ENCODE assay signal across 8 cellular contexts in the genomic region with DNA sequence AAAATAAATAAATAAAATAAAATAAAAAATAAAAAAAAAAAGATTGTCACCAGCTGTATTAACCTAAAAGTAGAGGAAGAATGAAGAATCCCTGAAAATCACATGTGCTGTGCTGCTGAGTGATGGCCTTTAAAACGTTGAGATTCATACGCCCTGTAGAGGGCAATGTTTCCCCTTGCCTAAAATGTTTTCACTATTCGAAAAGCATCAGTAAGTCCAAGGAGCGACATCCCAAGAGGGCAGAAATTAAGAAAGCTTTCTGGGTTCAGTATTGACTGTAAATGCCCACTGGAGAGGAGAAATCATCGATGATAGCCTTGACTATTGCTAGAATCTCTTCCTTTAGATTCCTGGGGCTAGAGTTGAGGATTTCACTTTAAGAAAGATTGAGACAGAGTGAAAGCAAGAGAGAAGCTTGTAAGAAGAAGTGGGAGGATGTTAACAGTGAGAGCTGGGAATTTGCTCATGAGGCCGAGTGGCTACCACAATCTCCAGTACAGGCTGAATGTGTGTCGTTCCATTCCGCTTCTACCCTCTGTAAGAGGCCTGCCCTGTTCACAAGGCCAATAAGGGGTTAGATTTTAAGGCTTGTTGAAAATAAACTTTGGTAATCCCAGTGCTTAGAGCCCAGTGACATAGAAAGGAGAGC.
DNase-seq lines count a peak whose midpoint lies in the region; ATAC-seq and TF ChIP-seq lines count a peak whose summit lies in the region.

No MANE protein-coding gene starts in this region.

- H3K9me3 ChIP-seq in HCT116 (ENCODE audit: control insufficient read depth in 1 of 2, insufficient read depth in 1 of 2, low read depth in 1 of 2, low read length in 2 of 2) (no peaks in the 10 kb centered on the region), psoas muscle (no peaks in the 10 kb centered on the region)

- no peaks in the 10 kb centered on the region for H3K9me2 ChIP-seq in HCT116 (ENCODE audit: insufficient read depth)

- peak overlapping the region; percentile 39 for H3K4me2 ChIP-seq in HCT116 (ENCODE audit: low read length)

- WGBS in psoas muscle, 3 donors = 20 to 30% (median 22%) methylated on average over 8 of the region's 8 CpGs

- H3K4me1 Mint-ChIP-seq in activated CD4-positive, alpha-beta T cell treated with anti-CD3 and anti-CD28 coated beads, Interleukin-2, amount 10 ng/mL, durations not matched to agents 7 days and 5 days = peaks cover 6% of the 10 kb centered on the region
- H3K4me1 Mint-ChIP-seq in activated B cell treated with CpG ODN at 0.5 μM for 24 hours = peaks cover 20% of the 10 kb centered on the region

- H3K27ac ChIP-seq in HCT116 (ENCODE audit: low read depth, low read length) (no peak overlapping the region), psoas muscle (peak overlapping the region; percentile 16)

- H3K27ac Mint-ChIP-seq in activated CD4-positive, alpha-beta T cell treated with anti-CD3 and anti-CD28 coated beads, Interleukin-2, amount 10 ng/mL, durations not matched to agents 7 days and 5 days = no peak overlapping the region
- peak overlapping the region; percentile 69 for H3K27ac Mint-ChIP-seq in activated B cell treated with CpG ODN at 0.5 μM for 24 hours

- BruUV-seq in HCT116 (replicated peaks; lab: Mats Ljungman, UMichigan) = no TSS peak

- peak; percentile 65 to 84 (median 78) for TF ChIP-seq CTCF in HCT116 (IDR thresholded peaks at IDR 0.05 in 2 of 3, conservative IDR thresholded peaks at IDR 0.05 in 1 of 3; ENCODE audit: borderline replicate concordance in 1 of 3, insufficient read depth in 1 of 3, low read depth in 2 of 3, low read length in 2 of 3)
- peak; percentile 17 for TF ChIP-seq CTCF in activated B cell treated with CpG ODN at 0.5 μM for 24 hours (IDR thresholded peaks at IDR 0.05)
- TF ChIP-seq CTCF in psoas muscle (IDR thresholded peaks at IDR 0.05) = peak; percentile 37

- H2AFZ ChIP-seq in HCT116 (ENCODE audit: low read depth, low read length, poor library complexity, severe bottlenecking) = peak overlapping the region; percentile 39

- H3K36me3 Mint-ChIP-seq in activated CD4-positive, alpha-beta T cell treated with anti-CD3 and anti-CD28 coated beads, Interleukin-2, amount 10 ng/mL, durations not matched to agents 7 days and 5 days (ENCODE audit: low read depth) = no peaks in the 10 kb centered on the region
- H3K36me3 Mint-ChIP-seq in activated B cell treated with CpG ODN at 0.5 μM for 24 hours (ENCODE audit: low read depth) = no peaks in the 10 kb centered on the region

- no peak for TF ChIP-seq POLR2A in HCT116 (IDR thresholded peaks at IDR 0.05; ENCODE audit: borderline replicate concordance, extremely low read depth, insufficient read depth, insufficient read length)

- no peaks in the 10 kb centered on the region for H3K36me3 ChIP-seq in HCT116 (ENCODE audit: control insufficient read depth in 1 of 2, insufficient read depth in 2 of 2, low read length in 2 of 2)
- no peaks in the 10 kb centered on the region for H3K36me3 ChIP-seq in psoas muscle (ENCODE audit: insufficient read depth in 1 of 2, low read depth in 1 of 2)

- H3K4me3 ChIP-seq in HCT116 (replicated peaks in 1 of 2; ENCODE audit: low read depth in 1 of 2, low read length in 2 of 2) (peak overlapping the region; percentile 4 to 10; a peak in 1 of 4 replicates), psoas muscle (peak overlapping the region; percentile 32)

- H3K27me3 ChIP-seq in HCT116 (ENCODE audit: insufficient read depth, low read length) (no peaks in the 10 kb centered on the region), psoas muscle (ENCODE audit: insufficient read depth in 3 of 3, low read length in 2 of 3) (no peaks in the 10 kb centered on the region)

- POLR2A ChIA-PET in activated CD4-positive, alpha-beta T cell treated with anti-CD3 and anti-CD28 coated beads, Interleukin-2, amount 10 ng/mL, durations not matched to agents 7 days and 5 days (lab: Charles Lee) = no interaction called here
- POLR2A ChIA-PET in HCT116 (lab: Charles Lee) (no interaction called here), activated B cell treated with CpG ODN at 0.5 μM for 24 hours (lab: Charles Lee) (no interaction called here)

- RAD21 ChIA-PET in HCT116 (lab: Charles Lee; ENCODE audit: low non-redundant PET in 1 of 2, low total read pairs in 2 of 2, uncharacterized antibody in 2 of 2, unreplicated experiment in 2 of 2) = interaction anchor here (0.5 to 0.7 kb wide), 2 partner anchors 271 to 286 kb away, joined by 3 to 5 read pairs; no protein-coding TSS in a partner anchor

- H3K4me3 Mint-ChIP-seq in activated CD4-positive, alpha-beta T cell treated with anti-CD3 and anti-CD28 coated beads, Interleukin-2, amount 10 ng/mL, durations not matched to agents 7 days and 5 days = no peak overlapping the region
- H3K4me3 Mint-ChIP-seq in activated B cell treated with CpG ODN at 0.5 μM for 24 hours = peak overlapping the region; percentile 70

- CTCF ChIA-PET in activated CD4-positive, alpha-beta T cell treated with anti-CD3 and anti-CD28 coated beads, Interleukin-2, amount 10 ng/mL, durations not matched to agents 7 days and 5 days (lab: Charles Lee) = interaction anchor here (0.6 to 0.7 kb wide), 3 partner anchors 475 to 994 kb away, joined by 3 read pairs; no protein-coding TSS in a partner anchor
- CTCF ChIA-PET in HCT116 (lab: Charles Lee) = interaction anchor here (0.6 to 7.3 kb wide), 34 partner anchors 9 to 752 kb away, joined by 3 to 86 read pairs (median 4); no protein-coding TSS in a partner anchor
- CTCF ChIA-PET in activated B cell treated with CpG ODN at 0.5 μM for 24 hours (lab: Charles Lee) = interaction anchor here (0.8 to 2.3 kb wide), 15 partner anchors 13 to 479 kb away, joined by 3 to 28 read pairs (median 4); no protein-coding TSS in a partner anchor

- DNase-seq in activated CD4-positive, alpha-beta T cell treated with anti-CD3 and anti-CD28 coated beads, Interleukin-2, amount 10 ng/mL, durations not matched to agents 7 days and 5 days = peak; percentile 22
- no peak for DNase-seq in activated CD4-positive, alpha-beta T cell treated with anti-CD3 and anti-CD28 coated beads, Interleukin-2, amount 50 U/mL, for 1 hour
- peak; percentile 62 for DNase-seq in HCT116 (ENCODE audit: low read depth, low spot score)
- DNase-seq in NAMALWA (ENCODE audit: low spot score) = peak; percentile 77
- DNase-seq in activated B cell treated with CpG ODN at 0.5 μM for 24 hours = no peak
- peak in 23 of 42 donors; percentile 16 to 79 (median 49) for DNase-seq in head of caudate nucleus
- DNase-seq in psoas muscle = no peak
- DNase-seq in activated gamma-delta T cell (lab: John Stamatoyannopoulos, UW) = no peak

- intact Hi-C loops in HCT116 (cut with micrococcal nuclease) (loop anchor here (10.0 kb wide), 1 partner anchor 623 kb away; no protein-coding TSS in a partner anchor), activated B cell treated with CpG ODN at 0.5 μM for 24 hours (cut with micrococcal nuclease) (loop anchor here (1.0 to 5.0 kb wide), 4 partner anchors 463 to 750 kb away; no protein-coding TSS in a partner anchor), head of caudate nucleus (cut with DNase I) (loop anchor here (10.0 kb wide), 1 partner anchor 143 kb away; no protein-coding TSS in a partner anchor), psoas muscle (cut with DNase I) (loop anchor here in 1 of 2 donors (10.0 kb wide), 1 partner anchor 463 kb away; no protein-coding TSS in a partner anchor)

- no peak overlapping the region for H3K9ac ChIP-seq in HCT116 (ENCODE audit: low read length)

- H3K4me1 ChIP-seq in HCT116 (ENCODE audit: control insufficient read depth in 1 of 2, insufficient read depth in 2 of 2, low read length in 2 of 2) = peaks cover 4 to 9% of the 10 kb centered on the region in 2 experiments; a peak in 3 of 4 replicates
- H3K4me1 ChIP-seq in psoas muscle = no peaks in the 10 kb centered on the region

- peaks cover 5% of the 10 kb centered on the region for H3K27me3 Mint-ChIP-seq in activated CD4-positive, alpha-beta T cell treated with anti-CD3 and anti-CD28 coated beads, Interleukin-2, amount 10 ng/mL, durations not matched to agents 7 days and 5 days
- no peaks in the 10 kb centered on the region for H3K27me3 Mint-ChIP-seq in activated B cell treated with CpG ODN at 0.5 μM for 24 hours

- peak; percentile 77 for TF ChIP-seq RAD21 in HCT116 (IDR thresholded peaks at IDR 0.05; ENCODE audit: low read depth)

- H4K20me1 ChIP-seq in HCT116 (ENCODE audit: insufficient read depth) = no peaks in the 10 kb centered on the region

- ATAC-seq in HCT116 = peak; percentile 67
- peak; percentile 79 for ATAC-seq in activated B cell treated with CpG ODN at 0.5 μM for 24 hours (ENCODE audit: low read depth)
- peak in 3 of 4 donors; percentile 53 to 79 (median 74) for ATAC-seq in psoas muscle

- no peaks in the 10 kb centered on the region for H3K9me3 Mint-ChIP-seq in activated CD4-positive, alpha-beta T cell treated with anti-CD3 and anti-CD28 coated beads, Interleukin-2, amount 10 ng/mL, durations not matched to agents 7 days and 5 days
- H3K9me3 Mint-ChIP-seq in activated B cell treated with CpG ODN at 0.5 μM for 24 hours = no peaks in the 10 kb centered on the region

- no peaks in the 10 kb centered on the region for H3K79me2 ChIP-seq in HCT116 (ENCODE audit: insufficient read depth, low read length)

TF ChIP-seq in HCT116, 20 proteins besides CTCF, POLR2A, EP300 and RAD21 (continues in another document):
- no peak for TF ChIP-seq CEBPB (IDR thresholded peaks at IDR 0.05; ENCODE audit: low read depth)
- TF ChIP-seq, protein P1, sequence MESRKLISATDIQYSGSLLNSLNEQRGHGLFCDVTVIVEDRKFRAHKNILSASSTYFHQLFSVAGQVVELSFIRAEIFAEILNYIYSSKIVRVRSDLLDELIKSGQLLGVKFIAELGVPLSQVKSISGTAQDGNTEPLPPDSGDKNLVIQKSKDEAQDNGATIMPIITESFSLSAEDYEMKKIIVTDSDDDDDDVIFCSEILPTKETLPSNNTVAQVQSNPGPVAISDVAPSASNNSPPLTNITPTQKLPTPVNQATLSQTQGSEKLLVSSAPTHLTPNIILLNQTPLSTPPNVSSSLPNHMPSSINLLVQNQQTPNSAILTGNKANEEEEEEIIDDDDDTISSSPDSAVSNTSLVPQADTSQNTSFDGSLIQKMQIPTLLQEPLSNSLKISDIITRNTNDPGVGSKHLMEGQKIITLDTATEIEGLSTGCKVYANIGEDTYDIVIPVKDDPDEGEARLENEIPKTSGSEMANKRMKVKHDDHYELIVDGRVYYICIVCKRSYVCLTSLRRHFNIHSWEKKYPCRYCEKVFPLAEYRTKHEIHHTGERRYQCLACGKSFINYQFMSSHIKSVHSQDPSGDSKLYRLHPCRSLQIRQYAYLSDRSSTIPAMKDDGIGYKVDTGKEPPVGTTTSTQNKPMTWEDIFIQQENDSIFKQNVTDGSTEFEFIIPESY (IDR thresholded peaks at IDR 0.05; ENCODE audit: extremely low read depth, insufficient replicate concordance, low read length) = no peak
- TF ChIP-seq TCF7L2 (IDR thresholded peaks at IDR 0.05; ENCODE audit: borderline replicate concordance, extremely low read depth, insufficient read depth, insufficient read length) = no peak
- TF ChIP-seq, protein P2, sequence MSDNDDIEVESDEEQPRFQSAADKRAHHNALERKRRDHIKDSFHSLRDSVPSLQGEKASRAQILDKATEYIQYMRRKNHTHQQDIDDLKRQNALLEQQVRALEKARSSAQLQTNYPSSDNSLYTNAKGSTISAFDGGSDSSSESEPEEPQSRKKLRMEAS (IDR thresholded peaks at IDR 0.05) = no peak
- TF ChIP-seq EZH2 (IDR thresholded peaks at IDR 0.05) = no peak
- no peak for TF ChIP-seq POLR2AphosphoS5 (IDR thresholded peaks at IDR 0.05; ENCODE audit: low read depth, low read length)

Comparison
In these comparisons a context has a peak if more than half of its experiments do, and no peak if none do; other contexts are left out.
1. DNase-seq: peak in activated CD4-positive, alpha-beta T cell treated with anti-CD3 and anti-CD28 coated beads, Interleukin-2, amount 10 ng/mL, durations not matched to agents 7 days and 5 days (single experiment), HCT116 (single experiment), NAMALWA (single experiment) and head of caudate nucleus (23 of 42); none in activated CD4-positive, alpha-beta T cell treated with anti-CD3 and anti-CD28 coated beads, Interleukin-2, amount 50 U/mL, for 1 hour (single experiment), activated B cell treated with CpG ODN at 0.5 μM for 24 hours (single experiment), psoas muscle (0 of 2) and activated gamma-delta T cell (single experiment).
2. CTCF ChIP-seq: peak in every context shown above with its lines; median percentile 78 in HCT116; 37 in psoas muscle; 17 in activated B cell treated with CpG ODN at 0.5 μM for 24 hours.
3. Peak in every context shown above with its lines, with median percentiles within 50 percentile points of each other: ATAC-seq.